Comparison of ENCODE assay signal across 11 cellular contexts in the genomic region with DNA sequence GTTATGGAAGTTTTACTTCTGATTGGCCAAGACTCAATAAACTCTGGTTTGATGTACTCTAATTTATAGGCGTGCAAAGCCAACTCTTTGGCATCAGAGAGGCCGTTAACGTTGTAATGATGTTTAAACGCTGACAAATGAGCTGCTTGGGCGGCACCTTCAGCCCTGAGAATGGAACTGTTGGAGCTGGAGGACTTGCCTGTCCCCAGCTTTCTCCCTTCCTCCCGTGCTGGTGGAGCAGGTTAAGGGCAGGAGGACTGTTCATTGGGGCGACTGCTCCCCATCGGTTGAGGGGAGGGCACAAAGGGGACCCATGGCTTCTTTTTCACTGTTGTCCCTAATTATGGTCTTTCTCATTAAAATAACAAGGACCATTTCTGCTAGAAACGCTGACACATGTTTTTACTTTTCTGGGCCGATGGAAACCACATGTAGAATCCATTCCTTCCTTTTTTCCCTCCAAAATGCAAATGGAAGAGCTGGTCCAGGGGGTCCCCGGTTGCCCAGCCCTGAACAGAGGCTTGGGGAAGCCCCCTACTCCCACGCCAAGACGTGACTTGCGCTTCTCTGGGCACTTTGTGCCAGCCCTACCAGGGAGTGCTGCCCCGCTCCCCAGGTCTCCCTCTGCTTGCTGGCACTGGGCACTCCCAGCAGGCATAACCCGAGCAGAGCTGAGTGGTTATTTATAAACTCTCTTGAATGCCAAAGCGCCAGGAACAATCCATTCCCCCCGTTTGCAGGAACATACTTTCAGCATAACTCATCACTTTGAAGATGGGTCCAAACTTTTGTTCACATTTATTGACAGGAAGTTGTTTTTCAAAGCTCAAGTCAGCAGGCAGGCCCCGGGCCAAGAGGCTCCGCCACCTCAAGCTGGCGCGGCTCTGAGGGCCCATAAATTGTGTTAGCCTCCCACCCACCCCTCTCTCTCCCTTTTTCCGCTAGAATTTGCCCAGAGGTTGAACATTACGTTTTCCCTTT.
DNase-seq lines count a peak whose midpoint lies in the region; ATAC-seq, FAIRE-seq and TF ChIP-seq lines count a peak whose summit lies in the region.
"Had no signal": no experiment of that assay in that cellular context is flagged by ENCODE, and none has a peak within 500 bp of the region (broad histone marks: within the 10 kb centered on the region; RNA-seq: fewer than 3 reads in every experiment).

No MANE protein-coding gene starts in this region.

- ATAC-seq in stimulated activated memory B cell treated with anti-CD40 and anti-IgM and Interleukin-4, amounts not matched to agents 10 μg/mL and 1 μg/mL and 100 μg/mL, for 72 hours = no peak

- no peaks in the 10 kb centered on the region for H3K36me3 Mint-ChIP-seq in stimulated activated memory B cell treated with anti-CD40 and anti-IgM and Interleukin-4, amounts not matched to agents 10 μg/mL and 1 μg/mL and 100 μg/mL, for 72 hours
- no peaks in the 10 kb centered on the region for H3K36me3 Mint-ChIP-seq in activated naive CD4-positive, alpha-beta T cell treated with anti-CD3 and anti-CD28 coated beads, Interleukin-2, amount 10 ng/mL, durations not matched to agents 7 days and 5 days

- DNase-seq in AG09319 (ENCODE audit: extremely low read depth, low read depth) = peak; percentile 83
- DNase-seq in RCC 7860 (ENCODE audit: low spot score) = peak; percentile 59
- peak; percentile 93 for DNase-seq in fibroblast of peridontal ligament (ENCODE audit: extremely low read depth)
- DNase-seq in non-pigmented ciliary epithelial cell (ENCODE audit: low read depth) = peak; percentile 74
- DNase-seq in DMS 273 (lab: John Stamatoyannopoulos, UW; ENCODE audit: unreplicated experiment) = no peak
- DNase-seq in activated naive CD4-positive, alpha-beta T cell treated with anti-CD3 and anti-CD28 coated beads, Interleukin-2, amount 10 ng/mL, durations not matched to agents 7 days and 5 days = no peak
- DNase-seq in NCI-H146 treated with DMSO at 0.1 percent for 48 hours (lab: John Stamatoyannopoulos, UW; ENCODE audit: unreplicated experiment) = no peak
- DNase-seq: caudate nucleus, SHP77 had no signal

- no peaks in the 10 kb centered on the region for H3K4me1 Mint-ChIP-seq in stimulated activated memory B cell treated with anti-CD40 and anti-IgM and Interleukin-4, amounts not matched to agents 10 μg/mL and 1 μg/mL and 100 μg/mL, for 72 hours
- no peaks in the 10 kb centered on the region for H3K4me1 Mint-ChIP-seq in activated naive CD4-positive, alpha-beta T cell treated with anti-CD3 and anti-CD28 coated beads, Interleukin-2, amount 10 ng/mL, durations not matched to agents 7 days and 5 days

- H3K9me3 Mint-ChIP-seq in stimulated activated memory B cell treated with anti-CD40 and anti-IgM and Interleukin-4, amounts not matched to agents 10 μg/mL and 1 μg/mL and 100 μg/mL, for 72 hours = peaks cover 3% of the 10 kb centered on the region
- no peaks in the 10 kb centered on the region for H3K9me3 Mint-ChIP-seq in activated naive CD4-positive, alpha-beta T cell treated with anti-CD3 and anti-CD28 coated beads, Interleukin-2, amount 10 ng/mL, durations not matched to agents 7 days and 5 days

- CTCF ChIA-PET in activated naive CD4-positive, alpha-beta T cell treated with anti-CD3 and anti-CD28 coated beads, Interleukin-2, amount 10 ng/mL, durations not matched to agents 7 days and 5 days (lab: Charles Lee) = no interaction called here

- TF ChIP-seq CTCF in AG09319 (IDR thresholded peaks at IDR 0.05; ENCODE audit: low read depth, low read length) = no peak; the same call in none of the 2 replicates

- no peak overlapping the region for H3K4me3 Mint-ChIP-seq in stimulated activated memory B cell treated with anti-CD40 and anti-IgM and Interleukin-4, amounts not matched to agents 10 μg/mL and 1 μg/mL and 100 μg/mL, for 72 hours
- no peak overlapping the region for H3K4me3 Mint-ChIP-seq in activated naive CD4-positive, alpha-beta T cell treated with anti-CD3 and anti-CD28 coated beads, Interleukin-2, amount 10 ng/mL, durations not matched to agents 7 days and 5 days

- H3K27ac Mint-ChIP-seq in stimulated activated memory B cell treated with anti-CD40 and anti-IgM and Interleukin-4, amounts not matched to agents 10 μg/mL and 1 μg/mL and 100 μg/mL, for 72 hours = no peak overlapping the region
- no peak overlapping the region for H3K27ac Mint-ChIP-seq in activated naive CD4-positive, alpha-beta T cell treated with anti-CD3 and anti-CD28 coated beads, Interleukin-2, amount 10 ng/mL, durations not matched to agents 7 days and 5 days

- FAIRE-seq in RCC 7860 (lab: Jason Lieb, UNC) = no peak
- FAIRE-seq: G401.6 had no signal

- H3K27me3 Mint-ChIP-seq in stimulated activated memory B cell treated with anti-CD40 and anti-IgM and Interleukin-4, amounts not matched to agents 10 μg/mL and 1 μg/mL and 100 μg/mL, for 72 hours = peaks cover 34% of the 10 kb centered on the region
- H3K27me3 Mint-ChIP-seq in activated naive CD4-positive, alpha-beta T cell treated with anti-CD3 and anti-CD28 coated beads, Interleukin-2, amount 10 ng/mL, durations not matched to agents 7 days and 5 days = peaks cover 10% of the 10 kb centered on the region

Comparison
In these comparisons a context has a peak if more than half of its experiments do, and no peak if none do; other contexts are left out.
1. DNase-seq: peak in AG09319 (single experiment), RCC 7860 (single experiment), fibroblast of peridontal ligament (single experiment) and non-pigmented ciliary epithelial cell (single experiment); none in DMS 273 (single experiment), activated naive CD4-positive, alpha-beta T cell treated with anti-CD3 and anti-CD28 coated beads, Interleukin-2, amount 10 ng/mL, durations not matched to agents 7 days and 5 days (single experiment) and NCI-H146 treated with DMSO at 0.1 percent for 48 hours (single experiment).